12 cellular contexts compared by ENCODE assay signal in genomic region chr11:19727246-19727645, GRCh38. TPM values are rescaled to one million over a fixed set of nuclear protein-coding genes. Genes with fewer than 3 reads are reported as not detected.
DNase-seq lines count a peak whose midpoint lies in the region; ATAC-seq, FAIRE-seq and TF ChIP-seq lines count a peak whose summit lies in the region.
"Had no signal": no experiment of that assay in that cellular context is flagged by ENCODE, and none has a peak within 500 bp of the region (broad histone marks: within the 10 kb centered on the region; RNA-seq: fewer than 3 reads in every experiment).

No MANE protein-coding gene starts in this region.

- in situ Hi-C loops in brain microvascular endothelial cell (cut with HindIII; ENCODE audit: low pct_ligation_motif_present, low sequenced_read_pairs): loop anchor here (25.0 kb wide), 2 partner anchors 165 to 635 kb away; partner anchors contain the start of gene HTATIP2

- no peak for TF ChIP-seq CTCF in AG10803 (conservative IDR thresholded peaks at IDR 0.05; ENCODE audit: low read length)
- TF ChIP-seq CTCF in brain microvascular endothelial cell (IDR thresholded peaks at IDR 0.05; ENCODE audit: low read depth, low read length, missing control alignments): no peak

- FAIRE-seq in GM12892 (lab: Jason Lieb, UNC): no peak
- FAIRE-seq: GM12891 had no signal

- DNase-seq in AG10803 (ENCODE audit: low read depth): peak; percentile 69
- DNase-seq in HS-27A (ENCODE audit: low read depth): peak; percentile 19
- DNase-seq in brain microvascular endothelial cell: peak; percentile 57
- DNase-seq in lung microvascular endothelial cell (ENCODE audit: low read depth in 2 of 2): peak; percentile 11 to 19
- no peak for DNase-seq in GM12892 (ENCODE audit: insufficient read length)
- DNase-seq in GM19240 (ENCODE audit: insufficient read length, low spot score): no peak
- DNase-seq: activated CD4-positive, alpha-beta T cell treated with anti-CD3 and anti-CD28 coated beads for 1 hour; CD4-positive, CD25-positive, alpha-beta regulatory T cell had no signal

- H3K27me3 ChIP-seq in brain microvascular endothelial cell (replicated peaks): no peaks in the 10 kb centered on the region

- H3K36me3 ChIP-seq in brain microvascular endothelial cell (replicated peaks): peaks cover 2% of the 10 kb centered on the region

- no peak overlapping the region for H3K27ac ChIP-seq in brain microvascular endothelial cell

- no peak for TF ChIP-seq POLR2A in GM12892 (IDR thresholded peaks at IDR 0.05; ENCODE audit: low read depth, low read length)

- ATAC-seq in GM18511 (IDR thresholded peaks at IDR 0.05; ENCODE audit: unreplicated experiment): no peak
- no peak for ATAC-seq in HG02938 (IDR thresholded peaks at IDR 0.05; ENCODE audit: unreplicated experiment)
- ATAC-seq: activated naive CD4-positive, alpha-beta T cell treated with anti-CD3 and anti-CD28 coated beads, Interleukin-2, amount 50 U/mL, for 72 hours had no signal

- H3K4me3 ChIP-seq in AG10803 (ENCODE audit: low read length) (no peak overlapping the region), brain microvascular endothelial cell (ENCODE audit: low read depth, low read length) (no peak overlapping the region)

RNA-seq across cellular contexts. Expression of gene NAV2, which starts 14.6 kb away (rescaled TPM):
- total RNA-seq in lung microvascular endothelial cell: 1.8 and 4.4 TPM in 2 replicates
- polyA plus RNA-seq in GM12892 (2012; ENCODE audit: missing spikeins): 1.2 TPM

Comparison
In these comparisons a context has a peak if more than half of its experiments do, and no peak if none do; other contexts are left out.
1. DNase-seq: peak in AG10803 (single experiment), HS-27A (single experiment), brain microvascular endothelial cell (single experiment) and lung microvascular endothelial cell (2 of 2); none in GM12892 (single experiment) and GM19240 (single experiment).